Comparison of ENCODE assay signal across 17 cellular contexts in the genomic region with DNA sequence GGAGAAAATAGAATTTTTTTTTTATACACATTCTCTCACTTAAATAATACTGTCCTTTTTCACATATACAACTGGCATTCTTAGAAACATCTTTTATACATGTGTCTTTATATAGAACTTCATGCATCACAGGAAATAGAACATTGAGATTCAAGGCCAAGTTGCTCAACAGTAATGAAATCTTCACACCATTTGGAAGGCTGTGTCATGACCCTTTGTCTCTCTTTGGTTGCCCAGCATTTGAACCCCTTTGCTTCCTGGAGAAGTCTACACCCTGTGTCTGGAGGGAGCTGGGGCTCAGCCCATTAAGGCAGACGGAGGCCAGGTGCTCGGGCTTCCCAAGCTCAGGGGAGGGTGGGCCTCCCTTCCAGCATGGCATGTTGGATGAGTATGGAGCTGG. TPM values are rescaled to one million over a fixed set of nuclear protein-coding genes. Genes with fewer than 3 reads are reported as not detected.
DNase-seq lines count a peak whose midpoint lies in the region; TF ChIP-seq lines count a peak whose summit lies in the region.
"Had no signal": no experiment of that assay in that cellular context is flagged by ENCODE, and none has a peak within 500 bp of the region (broad histone marks: within the 10 kb centered on the region; RNA-seq: fewer than 3 reads in every experiment).

No MANE protein-coding gene starts in this region.

- peak; percentile 11 for DNase-seq in HCEC 1CT
- peak; percentile 40 for DNase-seq in amniotic epithelial cell (ENCODE audit: low read depth)
- peak; percentile 49 for DNase-seq in fibroblast of pulmonary artery (ENCODE audit: low read depth)
- DNase-seq in iris pigment epithelial cell (ENCODE audit: low read depth) = peak; percentile 33
- DNase-seq in activated T-cell treated with anti-CD3 and anti-CD28 coated beads, Interleukin-2, amount 50 U/mL, for 48 hours = no peak
- no peak for DNase-seq in chondrocyte (ENCODE audit: low spot score)
- DNase-seq in effector CD4-positive, alpha-beta T cell = no peak
- no peak for DNase-seq in DMS 273 (lab: John Stamatoyannopoulos, UW; ENCODE audit: unreplicated experiment)
- DNase-seq: AML-193; Caco-2; CD4-positive, alpha-beta T cell; DMS153; DMS79; GDM1; HFFc6 had no signal

- no peak overlapping the region for H3K27ac Mint-ChIP-seq in chondrocyte (ENCODE audit: unreplicated experiment)
- H3K27ac Mint-ChIP-seq: CD4-positive, alpha-beta T cell; GM23338; HFFc6 had no signal

- peaks cover 4% of the 10 kb centered on the region for H3K4me1 Mint-ChIP-seq in chondrocyte (ENCODE audit: low read depth)
- H3K4me1 Mint-ChIP-seq: GM23338 had no signal

- no peaks in the 10 kb centered on the region for H3K36me3 Mint-ChIP-seq in chondrocyte (ENCODE audit: low read depth)

- H3K27me3 Mint-ChIP-seq in chondrocyte (ENCODE audit: low read depth) = no peaks in the 10 kb centered on the region
- H3K27me3 Mint-ChIP-seq: CD4-positive, alpha-beta T cell had no signal

- H3K4me3 ChIP-seq in fibroblast of pulmonary artery (replicated peaks; ENCODE audit: low read depth, low read length) = no peak overlapping the region
- H3K4me3 ChIP-seq: A549, GM23338 had no signal

- H3K9me3 Mint-ChIP-seq in chondrocyte (ENCODE audit: low read depth) = no peaks in the 10 kb centered on the region
- H3K9me3 Mint-ChIP-seq: CD4-positive, alpha-beta T cell; GM23338; HFFc6 had no signal

- H3K4me3 Mint-ChIP-seq in chondrocyte (ENCODE audit: unreplicated experiment) = no peak overlapping the region
- H3K4me3 Mint-ChIP-seq: CD4-positive, alpha-beta T cell; GM23338; HFFc6 had no signal

- TF ChIP-seq CTCF in fibroblast of pulmonary artery (IDR thresholded peaks at IDR 0.05; ENCODE audit: low read length, missing control alignments) = no peak
- no peak for TF ChIP-seq CTCF in chondrocyte (IDR thresholded peaks at IDR 0.05)

RNA-seq across cellular contexts. Expression of a gene that starts 41.1 kb away (rescaled TPM):
- 10.7 to 14.4 TPM (median 12.7 TPM) in 3 replicates for total RNA-seq in chondrocyte

Comparison
In these comparisons a context has a peak if more than half of its experiments do, and no peak if none do; other contexts are left out.
1. DNase-seq: peak in HCEC 1CT (single experiment), amniotic epithelial cell (single experiment), fibroblast of pulmonary artery (single experiment) and iris pigment epithelial cell (single experiment); none in activated T-cell treated with anti-CD3 and anti-CD28 coated beads, Interleukin-2, amount 50 U/mL, for 48 hours (0 of 2), chondrocyte (single experiment), effector CD4-positive, alpha-beta T cell (single experiment) and DMS 273 (single experiment).